In genomic region chr6:14476793-14477531, GRCh38 we compare ENCODE assay signal across 10 cellular contexts.
A peak's percentile ranks its signal among the peaks of the same experiment; 100 is the strongest.
DNase-seq lines count a peak whose midpoint lies in the region; ATAC-seq and TF ChIP-seq lines count a peak whose summit lies in the region.
"Had no signal": no experiment of that assay in that cellular context is flagged by ENCODE, and none has a peak within 500 bp of the region (broad histone marks: within the 10 kb centered on the region; RNA-seq: fewer than 3 reads in every experiment).

No MANE protein-coding gene starts in this region.

- H3K27ac ChIP-seq in subcutaneous abdominal adipose tissue (ENCODE audit: low read depth, low read length) (no peak overlapping the region), WERI-Rb-1 (no peak overlapping the region)
- H3K27ac ChIP-seq: epithelial cell of prostate had no signal

- H3K36me3 ChIP-seq in kidney epithelial cell (ENCODE audit: control insufficient read depth, insufficient read depth, low read length): no peaks in the 10 kb centered on the region
- no peaks in the 10 kb centered on the region for H3K36me3 ChIP-seq in subcutaneous abdominal adipose tissue (ENCODE audit: control insufficient read depth in 5 of 5, insufficient read depth in 5 of 5, low read length in 5 of 5)
- H3K36me3 ChIP-seq in WERI-Rb-1: no peaks in the 10 kb centered on the region

- no peaks in the 10 kb centered on the region for H3K27me3 Mint-ChIP-seq in activated CD8-positive, alpha-beta T cell treated with anti-CD3 and anti-CD28 coated beads, Interleukin-2, amount 10 ng/mL, durations not matched to agents 7 days and 5 days (ENCODE audit: low read depth)
- H3K27me3 Mint-ChIP-seq: activated B cell treated with CpG ODN at 0.5 μM for 24 hours had no signal

- H3K27me3 ChIP-seq in kidney epithelial cell (ENCODE audit: control insufficient read depth, insufficient read depth, low read length): no peaks in the 10 kb centered on the region
- no peaks in the 10 kb centered on the region for H3K27me3 ChIP-seq in subcutaneous abdominal adipose tissue (ENCODE audit: control insufficient read depth in 5 of 5, insufficient read depth in 4 of 5, low read length in 5 of 5)
- H3K27me3 ChIP-seq in WERI-Rb-1 (ENCODE audit: insufficient read depth, low read depth, severe bottlenecking): no peaks in the 10 kb centered on the region

- H3K9me3 ChIP-seq in subcutaneous abdominal adipose tissue (ENCODE audit: control insufficient read depth in 5 of 5, low read length in 5 of 5): no peaks in the 10 kb centered on the region
- H3K9me3 ChIP-seq in WERI-Rb-1 (ENCODE audit: severe bottlenecking): peaks cover 9% of the 10 kb centered on the region

- POLR2A ChIA-PET in activated CD8-positive, alpha-beta T cell treated with anti-CD3 and anti-CD28 coated beads, Interleukin-2, amount 10 ng/mL, durations not matched to agents 7 days and 5 days (lab: Charles Lee): no interaction called here

- peaks cover 10 to 22% (median 11%) of the 10 kb centered on the region in 5 donors for H3K4me1 ChIP-seq in subcutaneous abdominal adipose tissue (ENCODE audit: control insufficient read depth in 5 of 5, insufficient read depth in 5 of 5, low read length in 5 of 5)

- H3K4me1 Mint-ChIP-seq in activated CD8-positive, alpha-beta T cell treated with anti-CD3 and anti-CD28 coated beads, Interleukin-2, amount 10 ng/mL, durations not matched to agents 7 days and 5 days (ENCODE audit: low read depth): no peaks in the 10 kb centered on the region

- CTCF ChIA-PET in activated CD8-positive, alpha-beta T cell treated with anti-CD3 and anti-CD28 coated beads, Interleukin-2, amount 10 ng/mL, durations not matched to agents 7 days and 5 days (lab: Charles Lee): interaction anchor here (1.2 kb wide), 1 partner anchor 12 kb away, joined by 3 read pairs; no protein-coding TSS in a partner anchor

- no peak overlapping the region for H3K27ac Mint-ChIP-seq in activated CD8-positive, alpha-beta T cell treated with anti-CD3 and anti-CD28 coated beads, Interleukin-2, amount 10 ng/mL, durations not matched to agents 7 days and 5 days
- H3K27ac Mint-ChIP-seq: activated B cell treated with CpG ODN at 0.5 μM for 24 hours had no signal

- no peak overlapping the region for H3K9ac ChIP-seq in subcutaneous abdominal adipose tissue (ENCODE audit: low read length in 5 of 5)

- in situ Hi-C loops in astrocyte of the spinal cord (cut with HindIII; ENCODE audit: low sequenced_read_pairs): no loop called here

- TF ChIP-seq CTCF in astrocyte of the spinal cord (IDR thresholded peaks at IDR 0.05; ENCODE audit: low read depth, low read length) (no peak), kidney epithelial cell (IDR thresholded peaks at IDR 0.05; ENCODE audit: insufficient read depth, low read length, poor library complexity, severe bottlenecking) (no peak), WERI-Rb-1 (IDR thresholded peaks at IDR 0.05; ENCODE audit: low read depth, low read length) (no peak)

- no peak overlapping the region for H3K4me3 Mint-ChIP-seq in activated CD8-positive, alpha-beta T cell treated with anti-CD3 and anti-CD28 coated beads, Interleukin-2, amount 10 ng/mL, durations not matched to agents 7 days and 5 days
- H3K4me3 Mint-ChIP-seq: activated B cell treated with CpG ODN at 0.5 μM for 24 hours had no signal

- ATAC-seq in activated CD8-positive, alpha-beta T cell treated with anti-CD3 and anti-CD28 coated beads, Interleukin-2, amount 10 ng/mL, durations not matched to agents 7 days and 5 days: no peak

- no peaks in the 10 kb centered on the region for H3K36me3 Mint-ChIP-seq in activated CD8-positive, alpha-beta T cell treated with anti-CD3 and anti-CD28 coated beads, Interleukin-2, amount 10 ng/mL, durations not matched to agents 7 days and 5 days (ENCODE audit: low read depth)

- peaks cover 3% of the 10 kb centered on the region for H3K9me3 Mint-ChIP-seq in activated CD8-positive, alpha-beta T cell treated with anti-CD3 and anti-CD28 coated beads, Interleukin-2, amount 10 ng/mL, durations not matched to agents 7 days and 5 days (ENCODE audit: insufficient read depth)

- DNase-seq in HCEC 1CT: peak; percentile 83
- DNase-seq in astrocyte of the spinal cord (ENCODE audit: low read depth, low spot score): peak; percentile 81
- peak; percentile 88 for DNase-seq in kidney epithelial cell (ENCODE audit: low read depth)
- no peak for DNase-seq in stimulated activated CD4-positive, alpha-beta T cell treated with anti-CD3 and anti-CD28 coated beads, Interleukin-4, amount 100 ng/mL, for 24 hours
- DNase-seq in NCI-H2029 treated with DMSO at 0.1 percent for 48 hours (lab: John Stamatoyannopoulos, UW): no peak
- DNase-seq in WERI-Rb-1: no peak
- DNase-seq in activated CD8-positive, alpha-beta T cell treated with anti-CD3 and anti-CD28 coated beads, Interleukin-2, amount 10 ng/mL, durations not matched to agents 7 days and 5 days: no peak
- DNase-seq: activated B cell treated with CpG ODN at 0.5 μM for 24 hours had no signal

- H3K4me3 ChIP-seq in astrocyte of the spinal cord (ENCODE audit: low read depth, low read length) (no peak overlapping the region), kidney epithelial cell (ENCODE audit: low read depth, low read length) (no peak overlapping the region), subcutaneous abdominal adipose tissue (ENCODE audit: low read depth in 1 of 5, low read length in 5 of 5) (peak overlapping the region in 3 of 5 donors; percentile 22 to 28 (median 22)), WERI-Rb-1 (ENCODE audit: low read depth, low read length) (no peak overlapping the region)

Comparison
In these comparisons a context has a peak if more than half of its experiments do, and no peak if none do; other contexts are left out.
1. DNase-seq: peak in HCEC 1CT (single experiment), astrocyte of the spinal cord (single experiment) and kidney epithelial cell (single experiment); none in stimulated activated CD4-positive, alpha-beta T cell treated with anti-CD3 and anti-CD28 coated beads, Interleukin-4, amount 100 ng/mL, for 24 hours (single experiment), NCI-H2029 treated with DMSO at 0.1 percent for 48 hours (single experiment), WERI-Rb-1 (single experiment) and activated CD8-positive, alpha-beta T cell treated with anti-CD3 and anti-CD28 coated beads, Interleukin-2, amount 10 ng/mL, durations not matched to agents 7 days and 5 days (single experiment).
2. H3K4me3 ChIP-seq: peak in subcutaneous abdominal adipose tissue (3 of 5); none in astrocyte of the spinal cord (single experiment), kidney epithelial cell (single experiment) and WERI-Rb-1 (single experiment).